In the genomic region with DNA sequence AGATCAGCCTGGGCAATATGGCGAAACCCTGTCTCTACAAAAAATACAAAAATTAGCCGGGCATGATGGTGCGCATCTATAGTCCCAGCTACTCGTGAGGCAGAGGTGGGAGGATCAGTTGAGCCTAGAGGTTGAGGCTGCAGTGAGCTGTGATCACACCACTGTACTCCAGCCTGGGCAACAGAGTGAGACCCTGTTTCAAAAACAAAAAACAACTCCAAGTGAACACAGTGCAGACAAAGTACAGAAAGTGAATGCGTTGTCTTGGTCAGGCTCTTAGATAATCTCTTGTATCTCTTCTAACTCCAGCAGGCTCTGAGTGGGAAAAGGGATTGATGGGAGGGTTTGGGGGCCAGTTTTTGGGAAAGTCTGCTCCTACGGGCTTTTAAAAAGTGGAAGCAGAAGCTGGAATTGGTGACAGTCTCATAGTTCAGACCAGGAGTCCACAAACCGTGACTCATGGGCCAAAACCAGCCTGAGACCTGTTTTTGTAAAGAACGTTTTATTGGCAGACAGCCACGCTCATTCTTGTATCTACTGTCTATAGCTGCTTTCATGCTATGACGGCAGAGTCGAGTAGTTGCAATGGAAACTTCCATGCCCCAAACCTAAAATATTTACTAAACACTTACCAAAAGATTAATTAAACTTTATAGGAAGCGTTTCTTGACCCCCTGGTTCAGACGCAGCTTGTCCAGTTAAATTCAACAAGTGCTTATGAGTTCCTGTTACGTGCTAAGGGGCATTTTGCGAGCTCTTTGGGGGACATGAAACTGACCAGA, we compare ENCODE assay signal across 10 cellular contexts. TPM values are rescaled to one million over a fixed set of nuclear protein-coding genes. Genes with fewer than 3 reads are reported as not detected.
A peak's percentile ranks its signal among the peaks of the same experiment; 100 is the strongest.
DNase-seq lines count a peak whose midpoint lies in the region; ATAC-seq and TF ChIP-seq lines count a peak whose summit lies in the region.
"Had no signal": no experiment of that assay in that cellular context is flagged by ENCODE, and none has a peak within 500 bp of the region (broad histone marks: within the 10 kb centered on the region; RNA-seq: fewer than 3 reads in every experiment).

No MANE protein-coding gene starts in this region.

- ATAC-seq in GM18502 (IDR thresholded peaks at IDR 0.05; ENCODE audit: poor library complexity, unreplicated experiment) (no peak), GM21786 (IDR thresholded peaks at IDR 0.05; ENCODE audit: unreplicated experiment) (no peak), HG02870 (IDR thresholded peaks at IDR 0.05; ENCODE audit: unreplicated experiment) (no peak), HG03175 (IDR thresholded peaks at IDR 0.05; ENCODE audit: unreplicated experiment) (no peak)
- ATAC-seq: natural killer cell treated with Interleukin-12 subunit alpha and Interleukin-12 subunit beta and Interleukin-15 and Interleukin-18, amount 100 ng/mL, for 72 hours had no signal

- TF ChIP-seq CTCF in AG04449 (IDR thresholded peaks at IDR 0.05; ENCODE audit: insufficient read depth, low read length, missing control alignments), result no peak
- TF ChIP-seq CTCF in fibroblast of mammary gland (conservative IDR thresholded peaks at IDR 0.05; ENCODE audit: control insufficient read depth, insufficient read depth, low read depth, low read length), result no peak

- H3K4me3 ChIP-seq in AG04449 (ENCODE audit: low read depth, low read length) (no peak overlapping the region), SJSA1 (no peak overlapping the region), fibroblast of mammary gland (ENCODE audit: control insufficient read depth, low read depth, low read length) (no peak overlapping the region)
- H3K4me3 ChIP-seq: BLaER1 had no signal

- H3K36me3 ChIP-seq in SJSA1, result peaks cover 95% of the 10 kb centered on the region

- CTCF ChIA-PET in AG04449 (lab: Yijun Ruan, JAX), result interaction anchor here (0.8 to 3.0 kb wide), 11 partner anchors 7 to 160 kb away, joined by 3 to 33 read pairs (median 5); a partner anchor contains a TSS

- peaks cover 36% of the 10 kb centered on the region for H3K4me1 ChIP-seq in SJSA1 (replicated peaks)

- POLR2A ChIA-PET in AG04449 (lab: Yijun Ruan, JAX), result interaction anchor here (0.7 to 0.8 kb wide), 2 partner anchors 30 to 91 kb away, joined by 3 read pairs; no protein-coding TSS in a partner anchor

- no peaks in the 10 kb centered on the region for H3K27me3 ChIP-seq in SJSA1 (replicated peaks)
- H3K27me3 ChIP-seq: BLaER1 had no signal

- no peaks in the 10 kb centered on the region for H3K9me3 ChIP-seq in SJSA1 (replicated peaks)
- H3K9me3 ChIP-seq: BLaER1 had no signal

- peak overlapping the region; percentile 58 for H3K27ac ChIP-seq in SJSA1
- H3K27ac ChIP-seq: BLaER1 had no signal

- peak; percentile 87 for DNase-seq in AG04449 (ENCODE audit: low read depth, low spot score)
- peak; percentile 86 to 95 for DNase-seq in SJSA1 (ENCODE audit: low read depth in 1 of 2, low spot score in 2 of 2)
- peak; percentile 93 for DNase-seq in fibroblast of mammary gland (ENCODE audit: low read depth)
- peak; percentile 88 for DNase-seq in non-pigmented ciliary epithelial cell (ENCODE audit: low read depth)

RNA-seq across cellular contexts. Expression of a gene that starts 32.9 kb away (rescaled TPM):
- 65.0 and 87.8 TPM in 2 replicates for total RNA-seq in SJSA1 (2014; rRNA removed; shearing (Covaris generic))
